In genomic region chr3:24305795-24306467, GRCh38 we compare ENCODE assay signal across 19 cellular contexts.
DNase-seq lines count a peak whose midpoint lies in the region; ATAC-seq and TF ChIP-seq lines count a peak whose summit lies in the region.
"Had no signal": no experiment of that assay in that cellular context is flagged by ENCODE, and none has a peak within 500 bp of the region (broad histone marks: within the 10 kb centered on the region; RNA-seq: fewer than 3 reads in every experiment).

No MANE protein-coding gene starts in this region.

- no peak overlapping the region for H3K4me3 ChIP-seq in LNCaP clone FGC (ENCODE audit: low read depth, low read length)
- H3K4me3 ChIP-seq in choroid plexus epithelial cell (ENCODE audit: low read depth, low read length), result no peak overlapping the region
- H3K4me3 ChIP-seq: heart right ventricle had no signal

- no peak for TF ChIP-seq CTCF in C4-2B (conservative IDR thresholded peaks at IDR 0.05)
- no peak for TF ChIP-seq CTCF in LNCaP clone FGC (IDR thresholded peaks at IDR 0.05; ENCODE audit: control insufficient read depth, extremely low read depth, insufficient read depth)
- no peak for TF ChIP-seq CTCF in choroid plexus epithelial cell (conservative IDR thresholded peaks at IDR 0.05; ENCODE audit: low read depth, low read length)
- TF ChIP-seq CTCF in nephron (IDR thresholded peaks at IDR 0.05; ENCODE audit: unreplicated experiment in 3 of 3), result no peak

- DNase-seq in LNCaP clone FGC (ENCODE audit: low read depth) (peak; percentile 79), choroid plexus epithelial cell (ENCODE audit: low read depth) (peak; percentile 52), glomerular visceral epithelial cell (ENCODE audit: extremely low spot score) (no peak), nucleus accumbens (lab: John Stamatoyannopoulos, UW) (no peak)
- DNase-seq in stimulated activated CD4-positive, alpha-beta T cell treated with anti-CD3 and anti-CD28 coated beads, Interleukin-2, amount 100 ng/mL, for 48 hours, result no peak
- DNase-seq: activated CD4-positive, alpha-beta T cell treated with anti-CD3 and anti-CD28 coated beads for 1 hour; activated T-cell treated with anti-CD3 and anti-CD28 coated beads, Interleukin-2, amount 50 U/mL, for 72 hours; AML-193; amygdala; effector memory CD8-positive, alpha-beta T cell; HCEC 1CT; heart right ventricle; NCI-H1105; stimulated activated CD4-positive, alpha-beta T cell treated with anti-CD3 and anti-CD28 coated beads, Interleukin-4, amount 100 ng/mL, for 4 hours; stimulated activated naive CD4-positive, alpha-beta T cell had no signal

- H3K4me1 Mint-ChIP-seq in nephron, result peaks cover 26% of the 10 kb centered on the region
- H3K4me1 Mint-ChIP-seq: memory B cell had no signal

- no peak overlapping the region for H3K4me3 Mint-ChIP-seq in nephron
- H3K4me3 Mint-ChIP-seq: activated T-cell treated with anti-CD3 and anti-CD28 coated beads, Interleukin-2, amount 50 U/mL, for 72 hours; effector memory CD8-positive, alpha-beta T cell; memory B cell had no signal

- peak overlapping the region; percentile 47 to 76 (median 55) for H3K27ac Mint-ChIP-seq in nephron
- H3K27ac Mint-ChIP-seq: activated T-cell treated with anti-CD3 and anti-CD28 coated beads, Interleukin-2, amount 50 U/mL, for 72 hours; effector memory CD8-positive, alpha-beta T cell; memory B cell had no signal

- H3K36me3 Mint-ChIP-seq in nephron (ENCODE audit: low read depth), result no peaks in the 10 kb centered on the region
- H3K36me3 Mint-ChIP-seq: memory B cell had no signal

- no peak for ATAC-seq in GM19023 (IDR thresholded peaks at IDR 0.05; ENCODE audit: unreplicated experiment)
- ATAC-seq: activated T-cell treated with anti-CD3 and anti-CD28 coated beads, Interleukin-2, amount 50 U/mL, for 72 hours; effector memory CD8-positive, alpha-beta T cell had no signal

- peak overlapping the region; percentile 76 for H3K27ac ChIP-seq in C4-2B
- H3K27ac ChIP-seq: heart right ventricle had no signal

- no peaks in the 10 kb centered on the region for H3K27me3 Mint-ChIP-seq in nephron (ENCODE audit: low read depth)
- H3K27me3 Mint-ChIP-seq: effector memory CD8-positive, alpha-beta T cell; memory B cell had no signal

- H3K9me3 Mint-ChIP-seq in nephron, result no peaks in the 10 kb centered on the region
- H3K9me3 Mint-ChIP-seq: activated T-cell treated with anti-CD3 and anti-CD28 coated beads, Interleukin-2, amount 50 U/mL, for 72 hours; effector memory CD8-positive, alpha-beta T cell; memory B cell had no signal

Comparison
In these comparisons a context has a peak if more than half of its experiments do, and no peak if none do; other contexts are left out.
1. DNase-seq: peak in LNCaP clone FGC (single experiment) and choroid plexus epithelial cell (single experiment); none in glomerular visceral epithelial cell (single experiment), nucleus accumbens (0 of 56) and stimulated activated CD4-positive, alpha-beta T cell treated with anti-CD3 and anti-CD28 coated beads, Interleukin-2, amount 100 ng/mL, for 48 hours (0 of 2).